Comparison of ENCODE assay signal across 11 cellular contexts in the genomic region with DNA sequence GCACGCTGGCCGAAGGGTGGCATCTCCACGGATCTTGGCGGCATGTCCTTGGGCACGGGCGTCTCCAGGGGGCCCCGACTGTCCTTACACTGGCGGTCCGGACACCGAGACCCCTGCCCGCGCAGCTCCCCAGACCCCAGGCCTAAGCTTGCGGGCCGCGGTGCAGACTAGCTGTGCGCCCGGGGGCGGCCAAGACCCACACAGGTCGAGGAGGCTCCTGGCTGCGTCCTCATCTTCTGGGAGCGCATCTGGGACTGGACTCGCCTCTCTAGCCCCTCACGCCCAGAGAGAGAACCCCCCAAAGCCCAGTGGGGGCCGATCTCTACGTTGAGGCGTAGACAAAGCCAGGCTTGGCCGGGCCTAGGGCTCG. TPM values are rescaled to one million over a fixed set of nuclear protein-coding genes. Genes with fewer than 3 reads are reported as not detected.
DNase-seq lines count a peak whose midpoint lies in the region; ATAC-seq and TF ChIP-seq lines count a peak whose summit lies in the region.
"Had no signal": no experiment of that assay in that cellular context is flagged by ENCODE, and none has a peak within 500 bp of the region (broad histone marks: within the 10 kb centered on the region; RNA-seq: fewer than 3 reads in every experiment).

No MANE protein-coding gene starts in this region.

- H3K27me3 Mint-ChIP-seq in nephron progenitor cell (ENCODE audit: low read depth, poor library complexity) = peaks cover 89% of the 10 kb centered on the region

- intact Hi-C loops in vagina (cut with DNase I) = loop anchor here (5.0 kb wide), 1 partner anchor 90 kb away; no protein-coding TSS in a partner anchor

- H3F3A ChIP-seq in SK-N-SH (replicated peaks; ENCODE audit: insufficient read depth) = peaks cover 6% of the 10 kb centered on the region

- no peak overlapping the region for H3K27ac Mint-ChIP-seq in nephron progenitor cell
- H3K27ac Mint-ChIP-seq: stimulated activated effector memory CD8-positive, alpha-beta T cell treated with anti-CD3 and anti-CD28 coated beads, Interleukin-12 subunit alpha, Interleukin-12 subunit beta, amount 100 ng/mL, for 72 hours had no signal

- CTCF ChIA-PET in SK-N-SH (lab: Yijun Ruan, JAX) = interaction anchor here (1.1 kb wide), 1 partner anchor 40 kb away, joined by 3 read pairs; no protein-coding TSS in a partner anchor

- POLR2A ChIA-PET in SK-N-SH (lab: Yijun Ruan, JAX) = no interaction called here

- TF ChIP-seq RAD21 in SK-N-SH (IDR thresholded peaks at IDR 0.05; ENCODE audit: low read length) = no peak

- TF ChIP-seq POLR2A in vagina (IDR thresholded peaks at IDR 0.05) = no peak

- peak overlapping the region in 1 of 2 experiments; percentile 49; a peak in 1 of 4 replicates for H3K27ac ChIP-seq in SK-N-SH (ENCODE audit: low read depth in 2 of 2, low read length in 1 of 2)
- peak overlapping the region; percentile 94 for H3K27ac ChIP-seq in vagina
- H3K27ac ChIP-seq: 22Rv1 had no signal

- no peak for TF ChIP-seq EP300 in SK-N-SH (IDR thresholded peaks at IDR 0.05; ENCODE audit: borderline replicate concordance in 1 of 2, low read depth in 1 of 2, low read length in 1 of 2)

- H3K79me2 ChIP-seq in SK-N-SH (ENCODE audit: insufficient read depth) = peaks cover 8% of the 10 kb centered on the region

- no peaks in the 10 kb centered on the region; a peak in 1 of 4 replicates for H3K4me1 ChIP-seq in SK-N-SH (ENCODE audit: control insufficient read depth in 1 of 2, insufficient read depth in 2 of 2, low read depth in 1 of 2, low read length in 1 of 2)
- H3K4me1 ChIP-seq in vagina = peaks cover 12% of the 10 kb centered on the region

- no peaks in the 10 kb centered on the region for H3K9me3 Mint-ChIP-seq in nephron progenitor cell
- H3K9me3 Mint-ChIP-seq: stimulated activated effector memory CD8-positive, alpha-beta T cell treated with anti-CD3 and anti-CD28 coated beads, Interleukin-12 subunit alpha, Interleukin-12 subunit beta, amount 100 ng/mL, for 72 hours had no signal

- no CpG with 5 or more reads among the region's 28 CpGs for WGBS in SK-N-SH (ENCODE audit: low lambda C conversion rate)

- no peak for ATAC-seq in SK-N-SH treated with all-trans-retinoic acid at 6 μM for 48 hours
- no peak for ATAC-seq in GM21737 (IDR thresholded peaks at IDR 0.05; ENCODE audit: unreplicated experiment)
- ATAC-seq: stimulated activated effector memory CD8-positive, alpha-beta T cell treated with anti-CD3 and anti-CD28 coated beads, Interleukin-12 subunit alpha, Interleukin-12 subunit beta, amount 100 ng/mL, for 72 hours had no signal

- H3K9me3 ChIP-seq in SK-N-SH (no peaks in the 10 kb centered on the region), vagina (no peaks in the 10 kb centered on the region)

- no peaks in the 10 kb centered on the region for H3K9me2 ChIP-seq in SK-N-SH

- peak overlapping the region; percentile 98 for H2AFZ ChIP-seq in SK-N-SH (ENCODE audit: low read depth)

- H4K20me1 ChIP-seq in SK-N-SH (ENCODE audit: insufficient read depth) = no peaks in the 10 kb centered on the region

- no peak for TF ChIP-seq CTCF in SK-N-SH (IDR thresholded peaks at IDR 0.05)
- TF ChIP-seq CTCF in fibroblast of villous mesenchyme (IDR thresholded peaks at IDR 0.05; ENCODE audit: insufficient read depth, low read depth, low read length) = no peak
- no peak for TF ChIP-seq CTCF in nephron progenitor cell (IDR thresholded peaks at IDR 0.05)
- no peak for TF ChIP-seq CTCF in vagina (IDR thresholded peaks at IDR 0.05)

- H3K4me3 ChIP-seq in SK-N-SH (ENCODE audit: low read depth in 2 of 2, low read length in 1 of 2) (peak overlapping the region; percentile 65 to 89), fibroblast of villous mesenchyme (ENCODE audit: low read depth, low read length) (peak overlapping the region; percentile 83), vagina (peak overlapping the region; percentile 62 to 89)

- H3K4me2 ChIP-seq in SK-N-SH = peak overlapping the region; percentile 94

- no peak for DNase-seq in SK-N-SH
- no peak for DNase-seq in fibroblast of villous mesenchyme (ENCODE audit: low read depth)
- DNase-seq in nephron progenitor cell = no peak
- DNase-seq in vagina (ENCODE audit: extremely low spot score in 2 of 2) = no peak
- no peak for DNase-seq in Kasumi-1 (lab: John Stamatoyannopoulos, UW)
- DNase-seq in AG20443 (ENCODE audit: low spot score) = no peak
- DNase-seq: NCI-H187 had no signal

- no peaks in the 10 kb centered on the region for H3K27me3 ChIP-seq in SK-N-SH (ENCODE audit: insufficient read depth)
- H3K27me3 ChIP-seq in vagina = no peaks in the 10 kb centered on the region

- peaks cover 39% of the 10 kb centered on the region for H3K4me1 Mint-ChIP-seq in nephron progenitor cell
- H3K4me1 Mint-ChIP-seq: stimulated activated effector memory CD8-positive, alpha-beta T cell treated with anti-CD3 and anti-CD28 coated beads, Interleukin-12 subunit alpha, Interleukin-12 subunit beta, amount 100 ng/mL, for 72 hours had no signal

- peaks cover 3% of the 10 kb centered on the region for H3K36me3 Mint-ChIP-seq in nephron progenitor cell (ENCODE audit: low read depth)
- H3K36me3 Mint-ChIP-seq: stimulated activated effector memory CD8-positive, alpha-beta T cell treated with anti-CD3 and anti-CD28 coated beads, Interleukin-12 subunit alpha, Interleukin-12 subunit beta, amount 100 ng/mL, for 72 hours had no signal

- peaks cover 0 to 3% of the 10 kb centered on the region in 2 experiments for H3K36me3 ChIP-seq in SK-N-SH (replicated peaks in 1 of 2; ENCODE audit: control insufficient read depth in 1 of 2, insufficient read depth in 2 of 2, low read length in 1 of 2)
- no peaks in the 10 kb centered on the region for H3K36me3 ChIP-seq in vagina

- H3K4me3 Mint-ChIP-seq in nephron progenitor cell = peak overlapping the region; percentile 49
- H3K4me3 Mint-ChIP-seq: stimulated activated effector memory CD8-positive, alpha-beta T cell treated with anti-CD3 and anti-CD28 coated beads, Interleukin-12 subunit alpha, Interleukin-12 subunit beta, amount 100 ng/mL, for 72 hours had no signal

- peak overlapping the region; percentile 78 for H3K9ac ChIP-seq in SK-N-SH

TF ChIP-seq in SK-N-SH, 30 proteins besides CTCF, POLR2A, EP300 and RAD21 (continues in another document):
- TF ChIP-seq NRF1 (IDR thresholded peaks at IDR 0.05; ENCODE audit: low read depth, low read length) = no peak
- TF ChIP-seq GABPA (IDR thresholded peaks at IDR 0.05; ENCODE audit: low read depth) = no peak
- no peak for TF ChIP-seq TEAD4 (IDR thresholded peaks at IDR 0.05; ENCODE audit: borderline replicate concordance, insufficient read depth)
- no peak for TF ChIP-seq JUND (IDR thresholded peaks at IDR 0.05)
- TF ChIP-seq, protein P1, sequence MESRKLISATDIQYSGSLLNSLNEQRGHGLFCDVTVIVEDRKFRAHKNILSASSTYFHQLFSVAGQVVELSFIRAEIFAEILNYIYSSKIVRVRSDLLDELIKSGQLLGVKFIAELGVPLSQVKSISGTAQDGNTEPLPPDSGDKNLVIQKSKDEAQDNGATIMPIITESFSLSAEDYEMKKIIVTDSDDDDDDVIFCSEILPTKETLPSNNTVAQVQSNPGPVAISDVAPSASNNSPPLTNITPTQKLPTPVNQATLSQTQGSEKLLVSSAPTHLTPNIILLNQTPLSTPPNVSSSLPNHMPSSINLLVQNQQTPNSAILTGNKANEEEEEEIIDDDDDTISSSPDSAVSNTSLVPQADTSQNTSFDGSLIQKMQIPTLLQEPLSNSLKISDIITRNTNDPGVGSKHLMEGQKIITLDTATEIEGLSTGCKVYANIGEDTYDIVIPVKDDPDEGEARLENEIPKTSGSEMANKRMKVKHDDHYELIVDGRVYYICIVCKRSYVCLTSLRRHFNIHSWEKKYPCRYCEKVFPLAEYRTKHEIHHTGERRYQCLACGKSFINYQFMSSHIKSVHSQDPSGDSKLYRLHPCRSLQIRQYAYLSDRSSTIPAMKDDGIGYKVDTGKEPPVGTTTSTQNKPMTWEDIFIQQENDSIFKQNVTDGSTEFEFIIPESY (IDR thresholded peaks at IDR 0.05; ENCODE audit: borderline replicate concordance, low read depth) = no peak
- TF ChIP-seq SIN3A (IDR thresholded peaks at IDR 0.05; ENCODE audit: borderline replicate concordance, low read depth, low read length) = no peak

TF ChIP-seq in SK-N-SH treated with all-trans-retinoic acid at 6 μM for 48 hours, 23 proteins besides CTCF, POLR2A, EP300 and RAD21:
- TF ChIP-seq CSDC2 (CRISPR knock-in tag; IDR thresholded peaks at IDR 0.05) (no peak), RARB (CRISPR knock-in tag; IDR thresholded peaks at IDR 0.05) (no peak), TCF4 (CRISPR knock-in tag; IDR thresholded peaks at IDR 0.05; ENCODE audit: borderline replicate concordance) (no peak)
- TF ChIP-seq, protein P2, sequence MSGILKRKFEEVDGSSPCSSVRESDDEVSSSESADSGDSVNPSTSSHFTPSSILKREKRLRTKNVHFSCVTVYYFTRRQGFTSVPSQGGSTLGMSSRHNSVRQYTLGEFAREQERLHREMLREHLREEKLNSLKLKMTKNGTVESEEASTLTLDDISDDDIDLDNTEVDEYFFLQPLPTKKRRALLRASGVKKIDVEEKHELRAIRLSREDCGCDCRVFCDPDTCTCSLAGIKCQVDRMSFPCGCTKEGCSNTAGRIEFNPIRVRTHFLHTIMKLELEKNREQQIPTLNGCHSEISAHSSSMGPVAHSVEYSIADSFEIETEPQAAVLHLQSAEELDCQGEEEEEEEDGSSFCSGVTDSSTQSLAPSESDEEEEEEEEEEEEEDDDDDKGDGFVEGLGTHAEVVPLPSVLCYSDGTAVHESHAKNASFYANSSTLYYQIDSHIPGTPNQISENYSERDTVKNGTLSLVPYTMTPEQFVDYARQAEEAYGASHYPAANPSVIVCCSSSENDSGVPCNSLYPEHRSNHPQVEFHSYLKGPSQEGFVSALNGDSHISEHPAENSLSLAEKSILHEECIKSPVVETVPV (CRISPR knock-in tag; IDR thresholded peaks at IDR 0.05) = no peak

RNA-seq across cellular contexts. Expression of a gene that starts 0.5 kb away (rescaled TPM):
- 10.2 and 19.5 TPM in 2 replicates for polyA plus RNA-seq in SK-N-SH (2012; rRNA removed)
- polyA plus RNA-seq in SK-N-SH (2012; cell fraction: cytosol; rRNA removed) = 11.9 and 18.3 TPM in 2 replicates
- 7.8 and 10.7 TPM in 2 replicates for polyA plus RNA-seq in SK-N-SH (2012; cell fraction: nucleus; rRNA removed)
- total RNA-seq in fibroblast of villous mesenchyme (47.4 and 58.7 TPM in 2 replicates), vagina (214 TPM)
